In genomic region chr7:93476491-93477344, GRCh38 we compare ENCODE assay signal across 16 cellular contexts.
"Had no signal": no experiment of that assay in that cellular context is flagged by ENCODE, and none has a peak within 500 bp of the region (broad histone marks: within the 10 kb centered on the region; RNA-seq: fewer than 3 reads in every experiment).

No MANE protein-coding gene starts in this region.

- H3K36me3 Mint-ChIP-seq: activated naive CD4-positive, alpha-beta T cell treated with anti-CD3 and anti-CD28 coated beads, Interleukin-2, amount 10 ng/mL, durations not matched to agents 7 days and 5 days; naive B cell had no signal

- H3K27me3 ChIP-seq: stomach had no signal

- H3K4me3 Mint-ChIP-seq: activated naive CD4-positive, alpha-beta T cell treated with anti-CD3 and anti-CD28 coated beads, Interleukin-2, amount 10 ng/mL, durations not matched to agents 7 days and 5 days; central memory CD8-positive, alpha-beta T cell; effector memory CD8-positive, alpha-beta T cell; naive B cell; T-helper 17 cell had no signal

- H3K4me1 ChIP-seq: stomach had no signal

- H3K4me1 Mint-ChIP-seq: activated naive CD4-positive, alpha-beta T cell treated with anti-CD3 and anti-CD28 coated beads, Interleukin-2, amount 10 ng/mL, durations not matched to agents 7 days and 5 days; central memory CD8-positive, alpha-beta T cell; naive B cell; T-helper 17 cell had no signal

- H3K9me3 Mint-ChIP-seq: activated naive CD4-positive, alpha-beta T cell treated with anti-CD3 and anti-CD28 coated beads, Interleukin-2, amount 10 ng/mL, durations not matched to agents 7 days and 5 days; activated T-helper 2 cell treated with anti-CD3 and anti-CD28 coated beads, Interferon-gamma antibody, Interleukin-2, Interleukin-4, amounts not matched to agents 10 μg/mL and 5 μg/mL and 100 μg/mL, durations not matched to agents 14 hours and 24 hours and 36 hours; central memory CD8-positive, alpha-beta T cell; effector memory CD8-positive, alpha-beta T cell; naive B cell had no signal

- H3K27me3 Mint-ChIP-seq: activated naive CD4-positive, alpha-beta T cell treated with anti-CD3 and anti-CD28 coated beads, Interleukin-2, amount 10 ng/mL, durations not matched to agents 7 days and 5 days; central memory CD8-positive, alpha-beta T cell; effector memory CD8-positive, alpha-beta T cell had no signal

- H3K9me3 ChIP-seq: stomach, thoracic aorta had no signal

- H3K4me3 ChIP-seq: lung, skin epidermis, stomach, thoracic aorta had no signal

- DNase-seq: activated CD4-positive, CD25-positive, alpha-beta regulatory T cell; activated naive CD4-positive, alpha-beta T cell treated with anti-CD3 and anti-CD28 coated beads, Interleukin-2, amount 10 ng/mL, durations not matched to agents 7 days and 5 days; cortex of kidney; effector memory CD8-positive, alpha-beta T cell; erythroblast; kidney glomerular epithelial cell; naive B cell; posterior cingulate gyrus; stimulated activated CD4-positive, alpha-beta T cell treated with anti-CD3 and anti-CD28 coated beads, Interleukin-4, amount 100 ng/mL, for 4 hours; stomach; T-helper 17 cell had no signal

- H3K36me3 ChIP-seq: stomach, thoracic aorta had no signal

- H3K27ac Mint-ChIP-seq: activated naive CD4-positive, alpha-beta T cell treated with anti-CD3 and anti-CD28 coated beads, Interleukin-2, amount 10 ng/mL, durations not matched to agents 7 days and 5 days; activated T-helper 2 cell treated with anti-CD3 and anti-CD28 coated beads, Interferon-gamma antibody, Interleukin-2, Interleukin-4, amounts not matched to agents 10 μg/mL and 5 μg/mL and 100 μg/mL, durations not matched to agents 14 hours and 24 hours and 36 hours; effector memory CD8-positive, alpha-beta T cell; naive B cell; T-helper 17 cell had no signal

- H3K27ac ChIP-seq: skin epidermis, stomach, thoracic aorta had no signal
